ENCODE assay signal across 28 cellular contexts in the genomic region with DNA sequence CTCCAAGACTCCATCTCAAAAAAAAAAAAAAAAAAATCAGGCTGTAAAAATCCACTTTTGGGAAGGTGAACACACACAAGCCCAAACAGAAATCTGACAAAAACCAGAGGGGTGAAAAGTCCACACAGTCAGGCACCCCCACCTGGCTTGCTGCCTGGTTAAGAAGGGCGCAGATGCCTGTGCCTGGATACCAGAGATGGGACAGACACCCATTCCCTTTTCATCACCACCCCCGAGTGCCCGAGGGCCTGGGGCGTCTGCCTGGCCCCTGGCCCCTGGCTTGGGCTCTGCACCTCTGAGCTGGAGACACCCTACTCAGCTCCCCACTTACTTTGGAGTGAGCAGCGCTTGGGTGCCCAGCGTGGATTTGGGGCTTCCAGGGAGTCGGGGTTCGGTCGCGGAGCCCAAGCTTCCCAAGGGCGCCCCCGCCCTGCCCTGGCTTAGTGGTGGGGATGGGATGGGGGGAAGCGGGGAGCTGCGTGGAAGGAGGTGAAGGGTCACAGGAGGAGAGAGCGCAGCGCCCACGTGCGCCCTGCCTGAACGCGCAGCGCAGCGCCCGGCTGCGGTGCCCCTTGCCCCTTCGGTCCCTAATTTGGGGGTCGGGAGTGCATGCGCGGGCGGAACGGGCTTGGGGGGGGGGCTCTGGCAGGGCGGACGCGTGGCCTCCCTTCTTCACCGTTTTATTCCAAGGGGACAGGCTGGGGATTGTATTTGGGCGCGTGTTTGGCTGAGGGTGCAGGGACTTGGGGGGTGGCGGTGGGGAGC. TPM values are rescaled to one million over a fixed set of nuclear protein-coding genes. Genes with fewer than 3 reads are reported as not detected.
DNase-seq lines count a peak whose midpoint lies in the region; ATAC-seq and TF ChIP-seq lines count a peak whose summit lies in the region.
"Had no signal": no experiment of that assay in that cellular context is flagged by ENCODE, and none has a peak within 500 bp of the region (broad histone marks: within the 10 kb centered on the region; RNA-seq: fewer than 3 reads in every experiment).

No MANE protein-coding gene starts in this region.

- H3K4me3 ChIP-seq in iPS-15b (ENCODE audit: low read depth, low read length) (peak overlapping the region; percentile 13), spleen (no peak overlapping the region), right cardiac atrium (ENCODE audit: low read length) (no peak overlapping the region), H7 (ENCODE audit: insufficient read depth, low read depth, low read length) (no peak overlapping the region)
- H3K4me3 ChIP-seq: BLaER1 treated with 17β-estradiol and CSF1 and Interleukin-3, amounts not matched to agents 10 nM and 100 nM; GM23248; PC-9 had no signal

- peaks cover 98% of the 10 kb centered on the region for H3K27me3 ChIP-seq in iPS-15b (ENCODE audit: control insufficient read depth, insufficient read depth, low read length)
- peaks cover 3 to 95% (median 68%) of the 10 kb centered on the region in 7 donors for H3K27me3 ChIP-seq in spleen (replicated peaks in 1 of 7)
- H3K27me3 ChIP-seq in right cardiac atrium (ENCODE audit: control insufficient read depth, insufficient read depth), result no peaks in the 10 kb centered on the region
- H3K27me3 ChIP-seq in H7 (ENCODE audit: control insufficient read depth, insufficient read depth, low read length), result peaks cover 93% of the 10 kb centered on the region

- H3K9me3 ChIP-seq in iPS-15b (ENCODE audit: control insufficient read depth, insufficient read depth, low read length), result no peaks in the 10 kb centered on the region
- peaks cover 0 to 3% (median 0%) of the 10 kb centered on the region in 8 donors for H3K9me3 ChIP-seq in spleen
- no peaks in the 10 kb centered on the region for H3K9me3 ChIP-seq in right cardiac atrium (ENCODE audit: control insufficient read depth, low read length)
- H3K9me3 ChIP-seq: Caco-2 had no signal

- intact Hi-C loops in spleen (cut with DNase I; ENCODE audit: low total_unique reads) (no loop called here), right cardiac atrium (cut with DNase I) (no loop called here)

- H3K4me3 Mint-ChIP-seq in activated CD8-positive, alpha-beta memory T cell treated with anti-CD3 and anti-CD28 coated beads, Interleukin-2, amount 10 ng/mL, durations not matched to agents 7 days and 5 days, result no peak overlapping the region
- H3K4me3 Mint-ChIP-seq: CD4-positive, alpha-beta memory T cell; IgD-negative memory B cell had no signal

- 8 to 30% (median 12%) methylated on average over 23 to 37 of the region's 37 CpGs for WGBS in spleen, 5 donors
- 4% methylated on average over 37 of the region's 37 CpGs for WGBS in right cardiac atrium

- H3K27me3 Mint-ChIP-seq in activated CD8-positive, alpha-beta memory T cell treated with anti-CD3 and anti-CD28 coated beads, Interleukin-2, amount 10 ng/mL, durations not matched to agents 7 days and 5 days, result peaks cover 42% of the 10 kb centered on the region

- peak; percentile 43 for DNase-seq in activated CD8-positive, alpha-beta memory T cell treated with anti-CD3 and anti-CD28 coated beads for 24 hours
- DNase-seq in activated CD8-positive, alpha-beta memory T cell treated with anti-CD3 and anti-CD28 coated beads, Interleukin-2, amount 10 ng/mL, durations not matched to agents 7 days and 5 days, result no peak
- DNase-seq in spleen (peak; percentile 59), right cardiac atrium (no peak), H7 (no peak)
- DNase-seq: 8988T; Caco-2; CD4-positive, alpha-beta memory T cell; DMS 273 treated with DMSO at 0.1 percent for 48 hours; DND-41; GM23248; MV-4-11; NCI-H1105 treated with DMSO at 0.1 percent for 48 hours; NCI-H2029 treated with DMSO at 0.1 percent for 48 hours; NCI-H226; NCI-H510A treated with DMSO at 0.1 percent for 48 hours; NCI-H748 treated with DMSO at 0.1 percent for 48 hours; PC-9; SHP77 treated with DMSO at 0.1 percent for 48 hours had no signal

- H3K27ac Mint-ChIP-seq in activated CD8-positive, alpha-beta memory T cell treated with anti-CD3 and anti-CD28 coated beads, Interleukin-2, amount 10 ng/mL, durations not matched to agents 7 days and 5 days, result no peak overlapping the region
- H3K27ac Mint-ChIP-seq: CD4-positive, alpha-beta memory T cell; IgD-negative memory B cell had no signal

- H3K4me1 Mint-ChIP-seq in activated CD8-positive, alpha-beta memory T cell treated with anti-CD3 and anti-CD28 coated beads, Interleukin-2, amount 10 ng/mL, durations not matched to agents 7 days and 5 days, result no peaks in the 10 kb centered on the region

- H3K27ac ChIP-seq in spleen, result no peak overlapping the region
- no peak overlapping the region for H3K27ac ChIP-seq in right cardiac atrium (ENCODE audit: low read length)
- H3K27ac ChIP-seq: BLaER1 treated with 17β-estradiol and CSF1 and Interleukin-3, amounts not matched to agents 10 nM and 100 nM; GM23248; PC-9; RWPE1 had no signal

- TF ChIP-seq CTCF in spleen (IDR thresholded peaks at IDR 0.05 in 8 of 11, conservative IDR thresholded peaks at IDR 0.05 in 3 of 11), result no peak

- H3K36me3 Mint-ChIP-seq in activated CD8-positive, alpha-beta memory T cell treated with anti-CD3 and anti-CD28 coated beads, Interleukin-2, amount 10 ng/mL, durations not matched to agents 7 days and 5 days, result peaks cover 1% of the 10 kb centered on the region
- H3K36me3 Mint-ChIP-seq: CD4-positive, alpha-beta memory T cell; IgD-negative memory B cell had no signal

- no peak for ATAC-seq in activated CD8-positive, alpha-beta memory T cell treated with anti-CD3 and anti-CD28 coated beads, Interleukin-2, amount 10 ng/mL, durations not matched to agents 7 days and 5 days
- ATAC-seq in HG03097 (IDR thresholded peaks at IDR 0.05; ENCODE audit: low FRiP score, unreplicated experiment), result no peak
- no peak for ATAC-seq in right cardiac atrium
- no peak for ATAC-seq in GM21825 (IDR thresholded peaks at IDR 0.05; ENCODE audit: unreplicated experiment)
- ATAC-seq: HCT116 had no signal

- H3K9me3 Mint-ChIP-seq in activated CD8-positive, alpha-beta memory T cell treated with anti-CD3 and anti-CD28 coated beads, Interleukin-2, amount 10 ng/mL, durations not matched to agents 7 days and 5 days (ENCODE audit: low read depth), result no peaks in the 10 kb centered on the region

- TF ChIP-seq POLR2A in spleen (IDR thresholded peaks at IDR 0.05), result no peak

- CTCF ChIA-PET in activated CD8-positive, alpha-beta memory T cell treated with anti-CD3 and anti-CD28 coated beads, Interleukin-2, amount 10 ng/mL, durations not matched to agents 7 days and 5 days (lab: Charles Lee), result no interaction called here

- H3K4me1 ChIP-seq in iPS-15b (ENCODE audit: control insufficient read depth, insufficient read depth, low read length), result peaks cover 15% of the 10 kb centered on the region
- H3K4me1 ChIP-seq in spleen, result peaks cover 0 to 18% (median 8%) of the 10 kb centered on the region in 6 donors
- H3K4me1 ChIP-seq in right cardiac atrium (ENCODE audit: control insufficient read depth, insufficient read depth, low read length), result no peaks in the 10 kb centered on the region
- H3K4me1 ChIP-seq: BLaER1 treated with 17β-estradiol and CSF1 and Interleukin-3, amounts not matched to agents 10 nM and 100 nM; Caco-2 had no signal

- no peak overlapping the region for H3K9ac ChIP-seq in iPS-15b (ENCODE audit: low read depth, low read length)
- H3K9ac ChIP-seq: BLaER1 treated with 17β-estradiol and CSF1 and Interleukin-3, amounts not matched to agents 10 nM and 100 nM; GM23248 had no signal

- H3K36me3 ChIP-seq in iPS-15b (ENCODE audit: control insufficient read depth, insufficient read depth, low read length) (no peaks in the 10 kb centered on the region), spleen (no peaks in the 10 kb centered on the region), H7 (replicated peaks; ENCODE audit: control insufficient read depth, insufficient read depth, low read length) (no peaks in the 10 kb centered on the region)
- H3K36me3 ChIP-seq: BLaER1 treated with 17β-estradiol and CSF1 and Interleukin-3, amounts not matched to agents 10 nM and 100 nM had no signal

RNA-seq across cellular contexts. Expression of a gene that starts 11.3 kb away (rescaled TPM):
- total RNA-seq in activated CD8-positive, alpha-beta memory T cell treated with anti-CD3 and anti-CD28 coated beads, Interleukin-2, amount 10 ng/mL, durations not matched to agents 7 days and 5 days, result not detected
- total RNA-seq in spleen (not detected), right cardiac atrium (not detected)
- polyA plus RNA-seq in spleen (not detected), right cardiac atrium (not detected)
- total RNA-seq in H7 (2014; rRNA removed; shearing (Covaris generic)), result not detected in 2 replicates
- total RNA-seq: Caco-2; CD4-positive, alpha-beta memory T cell; G401; GM23248; M059J; PC-9 had no signal
- polyA plus RNA-seq: CD4-positive, alpha-beta memory T cell; GM23248; IgD-negative memory B cell had no signal

Comparison
In these comparisons a context has a peak if more than half of its experiments do, and no peak if none do; other contexts are left out.
1. DNase-seq: peak in activated CD8-positive, alpha-beta memory T cell treated with anti-CD3 and anti-CD28 coated beads for 24 hours (single experiment) and spleen (single experiment); none in activated CD8-positive, alpha-beta memory T cell treated with anti-CD3 and anti-CD28 coated beads, Interleukin-2, amount 10 ng/mL, durations not matched to agents 7 days and 5 days (single experiment), right cardiac atrium (0 of 3) and H7 (single experiment).